In genomic region chr2:186693446-186693842, GRCh38 we compare ENCODE assay signal across 8 cellular contexts. TPM values are rescaled to one million over a fixed set of nuclear protein-coding genes. Genes with fewer than 3 reads are reported as not detected.
A peak's percentile ranks its signal among the peaks of the same experiment; 100 is the strongest.
DNase-seq lines count a peak whose midpoint lies in the region; ATAC-seq, FAIRE-seq and TF ChIP-seq lines count a peak whose summit lies in the region.

No MANE protein-coding gene starts in this region.

- H3K27me3 Mint-ChIP-seq in CD8-positive, alpha-beta T cell (ENCODE audit: low read depth): peaks cover 39% of the 10 kb centered on the region
- H3K27me3 Mint-ChIP-seq in endothelial cell (ENCODE audit: unreplicated experiment): peaks cover 2% of the 10 kb centered on the region

- WGBS in pancreas, 2 donors: 52 to 55% methylated on average over 7 of the region's 7 CpGs

- H3K9me3 ChIP-seq in CD8-positive, alpha-beta T cell (ENCODE audit: low read length): no peaks in the 10 kb centered on the region
- no peaks in the 10 kb centered on the region for H3K9me3 ChIP-seq in pancreas

- H3K4me3 Mint-ChIP-seq in CD8-positive, alpha-beta T cell: peak overlapping the region; percentile 50
- peak overlapping the region; percentile 65 for H3K4me3 Mint-ChIP-seq in endothelial cell (ENCODE audit: unreplicated experiment)

- no peaks in the 10 kb centered on the region for H3K27me3 ChIP-seq in CD8-positive, alpha-beta T cell (ENCODE audit: insufficient read depth, low read length)
- no peaks in the 10 kb centered on the region for H3K27me3 ChIP-seq in pancreas

- no peaks in the 10 kb centered on the region for H3K36me3 Mint-ChIP-seq in CD8-positive, alpha-beta T cell
- peaks cover 6% of the 10 kb centered on the region for H3K36me3 Mint-ChIP-seq in endothelial cell (ENCODE audit: low read depth, unreplicated experiment)

- no peak for DNase-seq in CD8-positive, alpha-beta T cell
- peak; percentile 76 for DNase-seq in NCI-H69 (lab: John Stamatoyannopoulos, UW)
- DNase-seq in endothelial cell (ENCODE audit: low spot score): no peak
- DNase-seq in pancreas: no peak
- DNase-seq in middle frontal gyrus (ENCODE audit: extremely low spot score, low spot score): no peak
- no peak for DNase-seq in G401 (ENCODE audit: low spot score)
- DNase-seq in NAMALWA (ENCODE audit: low spot score): no peak

- H3K27ac ChIP-seq in CD8-positive, alpha-beta T cell (ENCODE audit: low read depth, low read length): no peak overlapping the region
- no peak overlapping the region for H3K27ac ChIP-seq in pancreas

- H3K4me3 ChIP-seq in CD8-positive, alpha-beta T cell (ENCODE audit: low read depth, low read length): peak overlapping the region; percentile 59
- peak overlapping the region; percentile 41 to 65 (median 52) for H3K4me3 ChIP-seq in pancreas

- peaks cover 3% of the 10 kb centered on the region for H3K9me3 Mint-ChIP-seq in CD8-positive, alpha-beta T cell
- H3K9me3 Mint-ChIP-seq in endothelial cell (ENCODE audit: unreplicated experiment): no peaks in the 10 kb centered on the region

- H3K27ac Mint-ChIP-seq in CD8-positive, alpha-beta T cell: no peak overlapping the region
- no peak overlapping the region for H3K27ac Mint-ChIP-seq in endothelial cell (ENCODE audit: unreplicated experiment)

- H3K4me1 ChIP-seq in CD8-positive, alpha-beta T cell (ENCODE audit: insufficient read depth, low read length): peaks cover 3% of the 10 kb centered on the region
- H3K4me1 ChIP-seq in pancreas: no peaks in the 10 kb centered on the region

- TF ChIP-seq CTCF in CD8-positive, alpha-beta T cell (IDR thresholded peaks at IDR 0.05): no peak
- TF ChIP-seq CTCF in endothelial cell (IDR thresholded peaks at IDR 0.05; ENCODE audit: unreplicated experiment) (no peak), pancreas (IDR thresholded peaks at IDR 0.05) (no peak)

- POLR2A ChIA-PET in CD8-positive, alpha-beta T cell (lab: Charles Lee): no interaction called here

- no peaks in the 10 kb centered on the region for H3K36me3 ChIP-seq in CD8-positive, alpha-beta T cell (ENCODE audit: insufficient read depth, low read length)
- no peaks in the 10 kb centered on the region for H3K36me3 ChIP-seq in pancreas

- CTCF ChIA-PET in CD8-positive, alpha-beta T cell (lab: Charles Lee): no interaction called here

- no peak for ATAC-seq in CD8-positive, alpha-beta T cell
- ATAC-seq in pancreas (no peak), GM21528 (IDR thresholded peaks at IDR 0.05; ENCODE audit: low FRiP score, unreplicated experiment) (no peak)

- in situ Hi-C loops in G401 (cut with HindIII; ENCODE audit: low sequenced_read_pairs): no loop called here

- H3K4me1 Mint-ChIP-seq in CD8-positive, alpha-beta T cell (ENCODE audit: low read depth): peaks cover 11% of the 10 kb centered on the region
- peaks cover 16% of the 10 kb centered on the region for H3K4me1 Mint-ChIP-seq in endothelial cell (ENCODE audit: unreplicated experiment)

- intact Hi-C loops in CD8-positive, alpha-beta T cell (cut with DNase I, micrococcal nuclease): no loop called here
- intact Hi-C loops in pancreas (cut with DNase I): no loop called here

- FAIRE-seq in pancreas (lab: Jason Lieb, UNC): no peak

RNA-seq across cellular contexts. Expression of gene FAM171B, which starts 0.4 kb away (rescaled TPM):
- under 1 TPM; 0.27 to 0.28 TPM for total RNA-seq in CD8-positive, alpha-beta T cell
- 21.5 TPM for total RNA-seq in endothelial cell (ENCODE audit: unreplicated experiment)
- total RNA-seq in pancreas: 1 to 10 TPM; 1.1 to 4.4 (median 1.7) TPM
- polyA plus RNA-seq in pancreas: 1 to 10 TPM in 1 of 2 donors, under 1 TPM in 1; 0.61 to 2.2 TPM
- total RNA-seq in G401 (2014; rRNA removed; shearing (Covaris generic)): 23.9 and 32.4 TPM in 2 replicates
